In the genomic region with DNA sequence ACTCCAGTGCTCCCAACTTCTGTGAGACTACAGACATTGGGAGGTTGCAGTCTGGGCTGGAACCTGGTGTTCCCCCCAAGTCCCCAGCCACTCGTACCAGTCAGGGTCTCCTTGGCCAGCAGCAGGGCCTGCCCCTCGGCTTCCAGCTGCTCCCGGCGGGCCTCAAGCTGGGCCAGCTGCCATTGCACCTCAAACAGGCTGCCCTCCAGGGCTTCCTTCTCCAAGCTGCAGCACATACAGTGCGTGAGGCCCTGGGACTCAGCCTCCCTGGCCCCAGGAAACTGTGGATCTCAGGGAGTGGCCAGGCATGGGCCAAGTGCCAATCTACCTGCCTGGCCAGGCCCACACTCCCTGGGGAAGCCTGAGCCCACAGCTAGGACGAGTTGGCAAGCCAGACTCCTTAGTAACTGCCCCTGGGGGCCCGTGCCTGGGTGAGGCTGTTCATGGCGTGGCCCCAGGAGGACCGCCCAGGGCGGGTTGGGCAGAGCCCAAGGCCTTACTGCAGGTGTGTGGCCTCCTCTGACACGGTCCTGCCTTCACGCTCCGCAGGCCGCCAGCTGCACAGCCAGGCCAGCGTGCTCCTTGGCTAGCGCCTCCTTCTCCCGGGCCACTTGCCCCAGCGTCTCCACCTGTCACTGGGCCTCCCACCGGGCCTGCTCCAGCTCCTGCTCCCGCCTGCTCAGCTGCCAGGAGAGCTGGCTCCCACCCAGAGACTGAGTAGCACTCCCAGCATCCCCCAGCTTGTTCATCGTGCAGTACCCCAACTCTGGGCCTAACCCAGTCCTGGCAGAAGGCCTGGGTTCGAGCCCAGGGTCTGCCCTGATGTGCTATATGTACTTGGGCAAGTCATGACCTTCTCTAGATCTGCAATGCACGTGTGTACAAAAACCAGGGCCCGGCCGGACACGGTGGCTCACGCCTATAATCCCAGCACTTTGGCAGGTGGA, we compare ENCODE assay signal across 8 cellular contexts. TPM values are rescaled to one million over a fixed set of nuclear protein-coding genes. Genes with fewer than 3 reads are reported as not detected.
A peak's percentile ranks its signal among the peaks of the same experiment; 100 is the strongest.
DNase-seq lines count a peak whose midpoint lies in the region; ATAC-seq and TF ChIP-seq lines count a peak whose summit lies in the region.
"Not testable (repeated sequence)": the region's sequence is repeated elsewhere in the genome, so short reads cannot be mapped to it uniquely, and the experiment has no call there.

No MANE protein-coding gene starts in this region.

- in situ Hi-C loops in mammary epithelial cell (cut with MboI; ENCODE audit: low sequenced_read_pairs in 2 of 2), result loop anchor here (25.0 kb wide), 2 partner anchors 413 to 712 kb away; no protein-coding TSS in a partner anchor

- not testable (repeated sequence) for H3K4me1 Mint-ChIP-seq in CD14-positive monocyte, WTC11

- peak overlapping the region; percentile 6; the same call in 1 of the 2 replicates for H3K9ac ChIP-seq in Karpas-422 (ENCODE audit: low read length)
- not testable (repeated sequence) for H3K9ac ChIP-seq in mammary epithelial cell (ENCODE audit: insufficient read depth, low read length)
- peak overlapping the region; percentile 0 for H3K9ac ChIP-seq in mucosa of stomach (ENCODE audit: low read length)

- not testable (repeated sequence) for H3K4me3 ChIP-seq in Karpas-422 (ENCODE audit: low read length); mammary epithelial cell (replicated peaks in 1 of 3; ENCODE audit: insufficient read depth in 1 of 3, low read depth in 2 of 3, low read length in 3 of 3); heart left ventricle; mucosa of stomach (ENCODE audit: low read length); stomach

- peak overlapping the region; percentile 47 for H3K27ac ChIP-seq in Karpas-422 (ENCODE audit: low read length)
- H3K27ac ChIP-seq in mammary epithelial cell (ENCODE audit: insufficient read depth, low read depth, low read length), result peak overlapping the region; percentile 30
- H3K27ac ChIP-seq in heart left ventricle, result not testable (repeated sequence)
- H3K27ac ChIP-seq in stomach, result peak overlapping the region; percentile 63 to 81 (median 71)

- not testable (repeated sequence) for BruUV-seq in mammary epithelial cell (replicated peaks; lab: Mats Ljungman, UMichigan)

- not testable (repeated sequence) for H4K20me1 ChIP-seq in Karpas-422 (ENCODE audit: insufficient read depth, low read depth, low read length); mammary epithelial cell (ENCODE audit: insufficient read depth, low read length)

- H3K36me3 Mint-ChIP-seq in CD14-positive monocyte (peaks cover 19 to 39% of the 10 kb centered on the region in 2 donors), WTC11 (peaks cover 19% of the 10 kb centered on the region)

- WGBS in mammary epithelial cell (ENCODE audit: low coverage, missing lambda C conversion rate), result 32% methylated on average over 27 of the region's 27 CpGs
- WGBS in heart left ventricle, 4 donors, result 87 to 90% (median 89%) methylated on average over 27 of the region's 27 CpGs
- WGBS in stomach, 5 donors, result 33 to 58% (median 45%) methylated on average over 27 of the region's 27 CpGs

- dilution Hi-C loops in mammary epithelial cell (cut with HindIII; ENCODE audit: low sequenced_read_pairs), result not testable (repeated sequence)

- not testable (repeated sequence) for TF ChIP-seq CTCF in CD14-positive monocyte (IDR thresholded peaks at IDR 0.05); WTC11 (IDR thresholded peaks at IDR 0.05); mammary epithelial cell (conservative IDR thresholded peaks at IDR 0.05 in 1 of 2, IDR thresholded peaks at IDR 0.05 in 1 of 2; ENCODE audit: extremely low read depth in 1 of 2, insufficient read depth in 1 of 2, low read depth in 1 of 2, low read length in 2 of 2); heart left ventricle (IDR thresholded peaks at IDR 0.05); stomach (IDR thresholded peaks at IDR 0.05)

- DNase-seq in CD14-positive monocyte (ENCODE audit: low spot score), result peak; percentile 69
- DNase-seq in Karpas-422, result peak; percentile 78
- peak; percentile 97 for DNase-seq in NCI-H2171 treated with DMSO at 0.1 percent for 48 hours (lab: John Stamatoyannopoulos, UW)
- peak; percentile 14 for DNase-seq in WTC11 (ENCODE audit: low spot score)
- DNase-seq in mammary epithelial cell, result peak; percentile 100
- peak in 4 of 5 donors; percentile 25 to 81 (median 46) for DNase-seq in heart left ventricle
- DNase-seq in stomach, result peak; percentile 100

- not testable (repeated sequence) for H3K36me3 ChIP-seq in Karpas-422 (ENCODE audit: insufficient read depth, low read length); mammary epithelial cell (ENCODE audit: insufficient read depth, low read length)
- H3K36me3 ChIP-seq in heart left ventricle (peaks cover 3 to 90% (median 74%) of the 10 kb centered on the region in 9 donors), mucosa of stomach (ENCODE audit: control insufficient read depth, insufficient read depth, low read length) (peaks cover 11% of the 10 kb centered on the region), stomach (peaks cover 52 to 95% (median 85%) of the 10 kb centered on the region in 4 donors)

- CTCF ChIA-PET in WTC11 (lab: Charles Lee), result interaction anchor here (0.6 to 2.5 kb wide), 25 partner anchors 7 to 708 kb away, joined by 3 to 27 read pairs (median 4); a partner anchor contains a TSS
- CTCF ChIA-PET in mammary epithelial cell (lab: Charles Lee; ENCODE audit: low non-redundant PET), result interaction anchor here (1.0 kb wide), 1 partner anchor 328 kb away, joined by 6 read pairs; no protein-coding TSS in a partner anchor

- H3K9me3 Mint-ChIP-seq in CD14-positive monocyte, WTC11: not testable (repeated sequence)

- POLR2A ChIA-PET in WTC11 (lab: Charles Lee), result not testable (repeated sequence)

- H3K79me2 ChIP-seq in Karpas-422 (ENCODE audit: low read length); mammary epithelial cell (ENCODE audit: insufficient read depth, low read length): not testable (repeated sequence)

- not testable (repeated sequence) for H3K27me3 ChIP-seq in Karpas-422 (ENCODE audit: low read length); mammary epithelial cell (ENCODE audit: insufficient read depth, low read length); heart left ventricle; mucosa of stomach (ENCODE audit: control insufficient read depth, insufficient read depth, low read length); stomach

- not testable (repeated sequence) for H3K27ac Mint-ChIP-seq in CD14-positive monocyte, WTC11

- not testable (repeated sequence) for H3K4me2 ChIP-seq in Karpas-422 (ENCODE audit: low read depth, low read length, poor library complexity, severe bottlenecking)
- H3K4me2 ChIP-seq in mammary epithelial cell (ENCODE audit: insufficient read depth, low read depth, low read length), result peak overlapping the region; percentile 63

- H3K9me3 ChIP-seq in Karpas-422 (ENCODE audit: low read length); mammary epithelial cell (replicated peaks; ENCODE audit: insufficient read depth, low read length); heart left ventricle; mucosa of stomach (ENCODE audit: control insufficient read depth, low read length); stomach: not testable (repeated sequence)

- not testable (repeated sequence) for H3K27me3 Mint-ChIP-seq in CD14-positive monocyte (ENCODE audit: low read depth in 3 of 3); WTC11 (ENCODE audit: low read depth)

- TF ChIP-seq EP300 in stomach (IDR thresholded peaks at IDR 0.05), result not testable (repeated sequence)

- H3K9me2 ChIP-seq in Karpas-422 (replicated peaks; ENCODE audit: insufficient read depth, low read length), result not testable (repeated sequence)

- H3K4me1 ChIP-seq in Karpas-422 (ENCODE audit: low read length); heart left ventricle: not testable (repeated sequence)
- H3K4me1 ChIP-seq in mammary epithelial cell (ENCODE audit: insufficient read depth, low read length), result peaks cover 32% of the 10 kb centered on the region
- H3K4me1 ChIP-seq in mucosa of stomach (ENCODE audit: control insufficient read depth, insufficient read depth, low read length), result peaks cover 19% of the 10 kb centered on the region
- peaks cover 16 to 35% (median 26%) of the 10 kb centered on the region in 4 donors for H3K4me1 ChIP-seq in stomach

- TF ChIP-seq POLR2A in heart left ventricle (IDR thresholded peaks at IDR 0.05); stomach (IDR thresholded peaks at IDR 0.05): not testable (repeated sequence)

- ATAC-seq in WTC11, result not testable (repeated sequence)
- peak in 2 of 4 donors; percentile 3 to 12 for ATAC-seq in heart left ventricle

- not testable (repeated sequence) for H2AFZ ChIP-seq in Karpas-422 (ENCODE audit: low read length); mammary epithelial cell (ENCODE audit: low read depth, low read length)

- not testable (repeated sequence) for H3K4me3 Mint-ChIP-seq in CD14-positive monocyte, WTC11

- intact Hi-C loops in CD14-positive monocyte (cut with micrococcal nuclease), result loop anchor here in 1 of 2 donors (2.0 kb wide), 1 partner anchor 13 kb away; no protein-coding TSS in a partner anchor
- intact Hi-C loops in mammary epithelial cell (cut with micrococcal nuclease), result loop anchor here (1.0 to 5.0 kb wide), 5 partner anchors 11 to 547 kb away; a partner anchor contains a TSS
- intact Hi-C loops in heart left ventricle (cut with DNase I), result loop anchor here in 6 of 10 donors (2.0 to 5.0 kb wide), 3 partner anchors 323 to 327 kb away; no protein-coding TSS in a partner anchor
- intact Hi-C loops in stomach (cut with DNase I; ENCODE audit: low total_unique reads), result loop anchor here (2.0 kb wide), 1 partner anchor 323 kb away; no protein-coding TSS in a partner anchor

RNA-seq across cellular contexts. Expression of a gene that starts 10.7 kb away (rescaled TPM):
- 1 to 10 TPM; 2.6 to 4.3 TPM for polyA plus RNA-seq in CD14-positive monocyte
- 8.5 and 18.4 TPM in 2 replicates for total RNA-seq in Karpas-422 (2014; rRNA removed; shearing (Covaris generic); ENCODE audit: low replicate concordance)
- total RNA-seq in WTC11 (2021), result 17.5 to 18.3 TPM (median 17.9 TPM) in 3 replicates
- total RNA-seq in mammary epithelial cell, result 10 to 100 TPM; 22.7 to 31.9 TPM
- 9.1 TPM for polyA plus RNA-seq in mammary epithelial cell
- polyA minus RNA-seq in mammary epithelial cell, result 16.6 TPM
- total RNA-seq in heart left ventricle, result 10 to 100 TPM in 8 of 9 donors, 1 to 10 TPM in 1; 4.7 to 18.2 (median 14.3) TPM
- 1 to 10 TPM; 4.4 to 4.8 TPM for polyA plus RNA-seq in heart left ventricle
- 10 to 100 TPM; 19.2 to 66.6 (median 35.6) TPM for total RNA-seq in stomach
- polyA plus RNA-seq in stomach, result 1 to 10 TPM; 3.3 to 8.8 (median 7.5) TPM

RNA-seq across cellular contexts. Expression of a gene that starts 42.7 kb away (rescaled TPM):
- polyA plus RNA-seq in CD14-positive monocyte, result not detected
- total RNA-seq in Karpas-422 (2014; rRNA removed; shearing (Covaris generic); ENCODE audit: low replicate concordance), result under 0.01 TPM in 2 replicates
- total RNA-seq in WTC11 (2021), result 1,028 to 1,267 TPM (median 1,197 TPM) in 3 replicates
- 1,000 to 10,000 TPM in 1 of 2 donors, under 1 TPM in 1; under 0.01 to 1,042 TPM for total RNA-seq in mammary epithelial cell
- polyA plus RNA-seq in mammary epithelial cell, result not detected
- polyA minus RNA-seq in mammary epithelial cell, result under 0.01 TPM
- 1,000 to 10,000 TPM in 6 of 9 donors, 100 to 1,000 TPM in 1, not detected in 2; 364 to 3,776 (median 2,470) TPM for total RNA-seq in heart left ventricle
- polyA plus RNA-seq in heart left ventricle, result not detected
- 1,000 to 10,000 TPM in 1 of 5 donors, under 1 TPM in 4; under 0.01 to 9,966 (median under 0.01) TPM for total RNA-seq in stomach
- not detected for polyA plus RNA-seq in stomach

Comparison
In these comparisons a context has a peak if more than half of its experiments do, and no peak if none do; other contexts are left out.
1. DNase-seq: peak in every context shown above with its lines; median percentile 100 in mammary epithelial cell; 100 in stomach; 97 in NCI-H2171 treated with DMSO at 0.1 percent for 48 hours; 78 in Karpas-422; 69 in CD14-positive monocyte; 46 in heart left ventricle; 14 in WTC11.